In genomic region chr11:124832571-124832970, GRCh38 we compare ENCODE assay signal across 1 cellular context.
TF ChIP-seq lines count a peak whose summit lies in the region.

No MANE protein-coding gene starts in this region.

TF ChIP-seq in HEK293T, 16 proteins besides CTCF, POLR2A, EP300 and RAD21:
- no peak for TF ChIP-seq NFRKB (IDR thresholded peaks at IDR 0.05)
- TF ChIP-seq BHLHE40 (IDR thresholded peaks at IDR 0.05; ENCODE audit: borderline replicate concordance) = no peak
- TF ChIP-seq SP1 (IDR thresholded peaks at IDR 0.05) = no peak
- TF ChIP-seq ELF4 (IDR thresholded peaks at IDR 0.05) = no peak
- TF ChIP-seq CTBP1 (IDR thresholded peaks at IDR 0.05; ENCODE audit: borderline replicate concordance) = no peak
- no peak for TF ChIP-seq FOXM1 (IDR thresholded peaks at IDR 0.05; ENCODE audit: borderline replicate concordance)
- no peak for TF ChIP-seq SUZ12 (IDR thresholded peaks at IDR 0.05)
- no peak for TF ChIP-seq HDGF (IDR thresholded peaks at IDR 0.05; ENCODE audit: borderline replicate concordance)
- no peak for TF ChIP-seq LEF1 (IDR thresholded peaks at IDR 0.05; ENCODE audit: borderline replicate concordance)
- TF ChIP-seq, protein P1, sequence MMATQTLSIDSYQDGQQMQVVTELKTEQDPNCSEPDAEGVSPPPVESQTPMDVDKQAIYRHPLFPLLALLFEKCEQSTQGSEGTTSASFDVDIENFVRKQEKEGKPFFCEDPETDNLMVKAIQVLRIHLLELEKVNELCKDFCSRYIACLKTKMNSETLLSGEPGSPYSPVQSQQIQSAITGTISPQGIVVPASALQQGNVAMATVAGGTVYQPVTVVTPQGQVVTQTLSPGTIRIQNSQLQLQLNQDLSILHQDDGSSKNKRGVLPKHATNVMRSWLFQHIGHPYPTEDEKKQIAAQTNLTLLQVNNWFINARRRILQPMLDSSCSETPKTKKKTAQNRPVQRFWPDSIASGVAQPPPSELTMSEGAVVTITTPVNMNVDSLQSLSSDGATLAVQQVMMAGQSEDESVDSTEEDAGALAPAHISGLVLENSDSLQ (IDR thresholded peaks at IDR 0.05) = no peak
- no peak for TF ChIP-seq TARDBP (IDR thresholded peaks at IDR 0.05)
- no peak for TF ChIP-seq ARNT (IDR thresholded peaks at IDR 0.05)
- no peak for TF ChIP-seq FOXA1 (IDR thresholded peaks at IDR 0.05)
